ENCODE assay signal across 31 cellular contexts in the genomic region with DNA sequence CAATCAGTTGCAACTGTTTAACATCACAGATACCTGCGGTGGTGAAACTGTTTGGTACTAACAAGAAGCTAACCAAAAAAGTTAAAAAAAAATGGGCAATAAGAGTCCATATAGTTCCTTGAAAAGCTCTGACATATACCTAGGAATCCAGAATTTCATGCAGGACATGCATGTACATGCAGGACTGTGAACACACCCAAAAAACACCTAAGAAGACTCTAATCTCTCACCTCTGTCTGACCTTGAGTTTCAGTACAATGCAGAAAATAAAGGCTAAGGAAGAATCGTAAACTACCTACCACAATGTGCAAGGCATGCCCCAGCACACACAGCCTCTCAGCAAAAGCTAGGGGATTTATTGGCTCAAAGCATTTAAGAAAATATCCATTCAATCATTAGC.
"Had no signal": no experiment of that assay in that cellular context is flagged by ENCODE, and none has a peak within 500 bp of the region (broad histone marks: within the 10 kb centered on the region; RNA-seq: fewer than 3 reads in every experiment).

No MANE protein-coding gene starts in this region.

- H3K4me3 ChIP-seq: adrenal gland, body of pancreas, coronary artery, esophagus muscularis mucosa had no signal

- H3K4me1 Mint-ChIP-seq: activated CD4-positive, alpha-beta T cell treated with anti-CD3 and anti-CD28 coated beads for 36 hours; activated CD4-positive, alpha-beta T cell treated with anti-CD3 and anti-CD28 coated beads, Interleukin-2, amount 10 ng/mL, durations not matched to agents 24 days and 14 days; activated naive CD4-positive, alpha-beta T cell treated with anti-CD3 and anti-CD28 coated beads, Interleukin-2, amount 50 U/mL, for 24 hours; activated naive CD8-positive, alpha-beta T cell treated with anti-CD3 and anti-CD28 coated beads for 36 hours; central memory CD8-positive, alpha-beta T cell had no signal

- ATAC-seq: activated CD4-positive, alpha-beta T cell treated with anti-CD3 and anti-CD28 coated beads for 36 hours; activated CD8-positive, alpha-beta memory T cell treated with anti-CD3 and anti-CD28 coated beads, Interleukin-2, amount 10 ng/mL, durations not matched to agents 7 days and 5 days; activated CD8-positive, alpha-beta T cell treated with anti-CD3 and anti-CD28 coated beads, Interleukin-2, amount 10 ng/mL, durations not matched to agents 7 days and 5 days; activated naive CD8-positive, alpha-beta T cell treated with anti-CD3 and anti-CD28 coated beads, Interleukin-2, amount 50 U/mL, for 24 hours; body of pancreas; effector memory CD8-positive, alpha-beta T cell had no signal

- FAIRE-seq: frontal cortex had no signal

- H3K9me3 Mint-ChIP-seq: activated CD4-positive, alpha-beta memory T cell treated with anti-CD3 and anti-CD28 coated beads for 36 hours; activated CD4-positive, alpha-beta T cell treated with anti-CD3 and anti-CD28 coated beads, Interleukin-2, amount 10 ng/mL, durations not matched to agents 24 days and 14 days; activated naive CD4-positive, alpha-beta T cell treated with anti-CD3 and anti-CD28 coated beads for 36 hours; activated naive CD4-positive, alpha-beta T cell treated with anti-CD3 and anti-CD28 coated beads, Interleukin-2, amount 50 U/mL, for 24 hours; activated T-helper 1 cell treated with anti-CD3 and anti-CD28 coated beads, Interleukin-12 subunit alpha, Interleukin-12 subunit beta, Interleukin-2, Interleukin-4 antibody, amounts not matched to agents 30 ng/mL and 10 ng/mL and 1 ng/mL, durations not matched to agents 14 hours and 24 hours and 36 hours; activated T-helper 2 cell treated with anti-CD3 and anti-CD28 coated beads, Interferon-gamma antibody, Interleukin-2, Interleukin-4, amounts not matched to agents 10 μg/mL and 5 μg/mL and 100 μg/mL, durations not matched to agents 14 hours and 24 hours and 36 hours; dendritic cell treated with granulocyte-macrophage colony-stimulating factor and Interleukin-4, amounts not matched to agents 40 ng/mL and 50 ng/mL, for 4 days; effector memory CD8-positive, alpha-beta T cell had no signal

- H3K36me3 ChIP-seq: adrenal gland, esophagus muscularis mucosa had no signal

- H3K9me3 ChIP-seq: adrenal gland, body of pancreas had no signal

- H3K4me3 Mint-ChIP-seq: activated CD4-positive, alpha-beta memory T cell treated with anti-CD3 and anti-CD28 coated beads for 36 hours; activated CD4-positive, alpha-beta T cell treated with anti-CD3 and anti-CD28 coated beads for 36 hours; activated CD4-positive, alpha-beta T cell treated with anti-CD3 and anti-CD28 coated beads, Interleukin-2, amount 10 ng/mL, durations not matched to agents 24 days and 14 days; activated CD8-positive, alpha-beta memory T cell treated with anti-CD3 and anti-CD28 coated beads, Interleukin-2, amount 10 ng/mL, durations not matched to agents 7 days and 5 days; activated CD8-positive, alpha-beta T cell treated with anti-CD3 and anti-CD28 coated beads, Interleukin-2, amount 10 ng/mL, durations not matched to agents 7 days and 5 days; activated naive CD4-positive, alpha-beta T cell treated with anti-CD3 and anti-CD28 coated beads for 36 hours; activated naive CD4-positive, alpha-beta T cell treated with anti-CD3 and anti-CD28 coated beads, Interleukin-2, amount 50 U/mL, for 24 hours; activated naive CD8-positive, alpha-beta T cell treated with anti-CD3 and anti-CD28 coated beads for 36 hours; activated naive CD8-positive, alpha-beta T cell treated with anti-CD3 and anti-CD28 coated beads, Interleukin-2, amount 50 U/mL, for 24 hours; activated T-helper 1 cell treated with anti-CD3 and anti-CD28 coated beads, Interleukin-12 subunit alpha, Interleukin-12 subunit beta, Interleukin-2, Interleukin-4 antibody, amounts not matched to agents 30 ng/mL and 10 ng/mL and 1 ng/mL, durations not matched to agents 14 hours and 24 hours and 36 hours; central memory CD8-positive, alpha-beta T cell; dendritic cell treated with granulocyte-macrophage colony-stimulating factor and Interleukin-4, amounts not matched to agents 40 ng/mL and 50 ng/mL, for 4 days; effector memory CD8-positive, alpha-beta T cell had no signal

- H3K27ac ChIP-seq: adrenal gland, body of pancreas, coronary artery, epithelial cell of prostate, esophagus muscularis mucosa had no signal

- DNase-seq: activated CD4-positive, alpha-beta memory T cell treated with anti-CD3 and anti-CD28 coated beads for 36 hours; activated CD4-positive, alpha-beta T cell treated with anti-CD3 and anti-CD28 coated beads for 36 hours; activated CD4-positive, alpha-beta T cell treated with anti-CD3 and anti-CD28 coated beads, Interleukin-2, amount 10 ng/mL, durations not matched to agents 24 days and 14 days; activated CD4-positive, CD25-positive, alpha-beta regulatory T cell; activated CD4-positive, CD25-positive, alpha-beta regulatory T cell treated with anti-CD3 and anti-CD28 coated beads, Interleukin-2, amount 50 U/mL, for 72 hours; activated CD8-positive, alpha-beta memory T cell treated with anti-CD3 and anti-CD28 coated beads, Interleukin-2, amount 10 ng/mL, durations not matched to agents 7 days and 5 days; activated CD8-positive, alpha-beta memory T cell treated with anti-CD3 and anti-CD28 coated beads, Interleukin-2, amount 50 U/mL, for 4 hours; activated CD8-positive, alpha-beta T cell treated with anti-CD3 and anti-CD28 coated beads, Interleukin-2, amount 10 ng/mL, durations not matched to agents 7 days and 5 days; activated effector memory CD4-positive, alpha-beta T cell treated with anti-CD3 and anti-CD28 coated beads, Interleukin-2, amount 50 U/mL, for 16 hours; activated naive CD4-positive, alpha-beta T cell treated with anti-CD3 and anti-CD28 coated beads for 36 hours; activated naive CD8-positive, alpha-beta T cell treated with anti-CD3 and anti-CD28 coated beads for 36 hours; activated naive CD8-positive, alpha-beta T cell treated with anti-CD3 and anti-CD28 coated beads, Interleukin-2, amount 50 U/mL, for 24 hours; activated T-cell treated with anti-CD3 and anti-CD28 coated beads, Interleukin-2, amount 50 U/mL, for 1 hour; activated T-cell treated with anti-CD3 and anti-CD28 coated beads, Interleukin-2, amount 50 U/mL, for 48 hours; adrenal gland; amygdala; aorta; body of pancreas; effector CD4-positive, alpha-beta T cell; effector memory CD8-positive, alpha-beta T cell; head of caudate nucleus; T-helper 2 cell had no signal

- H3K27ac Mint-ChIP-seq: activated CD4-positive, alpha-beta memory T cell treated with anti-CD3 and anti-CD28 coated beads for 36 hours; activated CD4-positive, alpha-beta T cell treated with anti-CD3 and anti-CD28 coated beads for 36 hours; activated CD4-positive, alpha-beta T cell treated with anti-CD3 and anti-CD28 coated beads, Interleukin-2, amount 10 ng/mL, durations not matched to agents 24 days and 14 days; activated CD8-positive, alpha-beta memory T cell treated with anti-CD3 and anti-CD28 coated beads, Interleukin-2, amount 10 ng/mL, durations not matched to agents 7 days and 5 days; activated CD8-positive, alpha-beta T cell treated with anti-CD3 and anti-CD28 coated beads, Interleukin-2, amount 10 ng/mL, durations not matched to agents 7 days and 5 days; activated naive CD4-positive, alpha-beta T cell treated with anti-CD3 and anti-CD28 coated beads for 36 hours; activated naive CD4-positive, alpha-beta T cell treated with anti-CD3 and anti-CD28 coated beads, Interleukin-2, amount 50 U/mL, for 24 hours; activated naive CD8-positive, alpha-beta T cell treated with anti-CD3 and anti-CD28 coated beads for 36 hours; activated naive CD8-positive, alpha-beta T cell treated with anti-CD3 and anti-CD28 coated beads, Interleukin-2, amount 50 U/mL, for 24 hours; activated T-helper 1 cell treated with anti-CD3 and anti-CD28 coated beads, Interleukin-12 subunit alpha, Interleukin-12 subunit beta, Interleukin-2, Interleukin-4 antibody, amounts not matched to agents 30 ng/mL and 10 ng/mL and 1 ng/mL, durations not matched to agents 14 hours and 24 hours and 36 hours; activated T-helper 2 cell treated with anti-CD3 and anti-CD28 coated beads, Interferon-gamma antibody, Interleukin-2, Interleukin-4, amounts not matched to agents 10 μg/mL and 5 μg/mL and 100 μg/mL, durations not matched to agents 14 hours and 24 hours and 36 hours; dendritic cell treated with granulocyte-macrophage colony-stimulating factor and Interleukin-4, amounts not matched to agents 40 ng/mL and 50 ng/mL, for 4 days; effector memory CD8-positive, alpha-beta T cell had no signal

- H3K36me3 Mint-ChIP-seq: activated CD4-positive, alpha-beta memory T cell treated with anti-CD3 and anti-CD28 coated beads for 36 hours; activated naive CD4-positive, alpha-beta T cell treated with anti-CD3 and anti-CD28 coated beads, Interleukin-2, amount 50 U/mL, for 24 hours had no signal

- H3K4me1 ChIP-seq: adrenal gland, body of pancreas had no signal
